ENCODE assay signal across 8 cellular contexts in genomic region chr19:43575955-43576451, GRCh38. TPM values are rescaled to one million over a fixed set of nuclear protein-coding genes. Genes with fewer than 3 reads are reported as not detected.
DNase-seq lines count a peak whose midpoint lies in the region; ATAC-seq lines count a peak whose summit lies in the region.

No MANE protein-coding gene starts in this region.

- POLR2A ChIA-PET in activated CD8-positive, alpha-beta T cell treated with anti-CD3 and anti-CD28 coated beads, Interleukin-2, amount 10 ng/mL, durations not matched to agents 7 days and 5 days (lab: Charles Lee) = interaction anchor here (0.6 to 5.0 kb wide), 3 partner anchors 12 to 20 kb away, joined by 4 to 44 read pairs (median 4); partner anchors contain the start of genes IRGQ and ZNF576

- H3K4me3 ChIP-seq in iPS DF 6.9 (ENCODE audit: low read length) (peak overlapping the region; percentile 7; the same call in 1 of the 2 replicates), stomach smooth muscle (ENCODE audit: low read length in 2 of 2) (peak overlapping the region; percentile 59 to 69)

- peak overlapping the region; percentile 93 for H3K27ac Mint-ChIP-seq in activated CD8-positive, alpha-beta T cell treated with anti-CD3 and anti-CD28 coated beads, Interleukin-2, amount 10 ng/mL, durations not matched to agents 7 days and 5 days

- H3K4me3 Mint-ChIP-seq in activated T-cell treated with anti-CD3 and anti-CD28 coated beads, Interleukin-2, amount 50 U/mL, for 4 hours = peak overlapping the region; percentile 95
- H3K4me3 Mint-ChIP-seq in activated CD8-positive, alpha-beta T cell treated with anti-CD3 and anti-CD28 coated beads, Interleukin-2, amount 10 ng/mL, durations not matched to agents 7 days and 5 days = peak overlapping the region; percentile 96

- H3K36me3 Mint-ChIP-seq in activated T-cell treated with anti-CD3 and anti-CD28 coated beads, Interleukin-2, amount 50 U/mL, for 4 hours (ENCODE audit: insufficient read depth) = peaks cover 7% of the 10 kb centered on the region
- peaks cover 11% of the 10 kb centered on the region for H3K36me3 Mint-ChIP-seq in activated CD8-positive, alpha-beta T cell treated with anti-CD3 and anti-CD28 coated beads, Interleukin-2, amount 10 ng/mL, durations not matched to agents 7 days and 5 days (ENCODE audit: low read depth)

- H3K27me3 ChIP-seq in iPS DF 6.9 (ENCODE audit: control insufficient read depth, insufficient read depth, low read length) (no peaks in the 10 kb centered on the region), stomach smooth muscle (ENCODE audit: control insufficient read depth in 1 of 2, insufficient read depth in 2 of 2, low read length in 2 of 2) (no peaks in the 10 kb centered on the region)

- peak overlapping the region in 1 of 2 donors; percentile 55 for H3K9ac ChIP-seq in stomach smooth muscle (ENCODE audit: low read length in 2 of 2)

- no peak overlapping the region for H3K27ac ChIP-seq in iPS DF 6.9 (ENCODE audit: low read length)
- H3K27ac ChIP-seq in stomach smooth muscle (ENCODE audit: low read length) = peak overlapping the region; percentile 37

- no CpG with 5 or more reads among the region's 28 CpGs for WGBS in iPS DF 6.9 (ENCODE audit: insufficient coverage, insufficient read length)

- DNase-seq in activated T-cell treated with anti-CD3 and anti-CD28 coated beads, Interleukin-2, amount 50 U/mL, for 4 hours = no peak
- DNase-seq in activated T-cell treated with anti-CD3 and anti-CD28 coated beads for 4 hours (no peak), iPS DF 6.9 (ENCODE audit: low read depth, low spot score) (no peak)
- DNase-seq in activated CD8-positive, alpha-beta T cell treated with anti-CD3 and anti-CD28 coated beads, Interleukin-2, amount 10 ng/mL, durations not matched to agents 7 days and 5 days = no peak

- no peaks in the 10 kb centered on the region for H3K9me3 ChIP-seq in iPS DF 6.9 (ENCODE audit: control insufficient read depth, insufficient read depth, low read length)
- H3K9me3 ChIP-seq in stomach smooth muscle (ENCODE audit: control insufficient read depth in 2 of 2, low read length in 2 of 2) = no peaks in the 10 kb centered on the region

- 0 out of 2 replicates have a peak, but pooled peaks cover 2% of the 10 kb centered on the region for H3K4me1 ChIP-seq in iPS DF 6.9 (ENCODE audit: control insufficient read depth, insufficient read depth, low read length)
- H3K4me1 ChIP-seq in stomach smooth muscle (ENCODE audit: control insufficient read depth, insufficient read depth, low read length) = peaks cover 19% of the 10 kb centered on the region

- no peaks in the 10 kb centered on the region for H3K9me3 Mint-ChIP-seq in activated T-cell treated with anti-CD3 and anti-CD28 coated beads, Interleukin-2, amount 50 U/mL, for 4 hours
- H3K9me3 Mint-ChIP-seq in activated CD8-positive, alpha-beta T cell treated with anti-CD3 and anti-CD28 coated beads, Interleukin-2, amount 10 ng/mL, durations not matched to agents 7 days and 5 days (ENCODE audit: insufficient read depth) = no peaks in the 10 kb centered on the region

- no peak for ATAC-seq in activated T-cell treated with anti-CD3 and anti-CD28 coated beads, Interleukin-2, amount 50 U/mL, for 4 hours
- ATAC-seq in activated CD8-positive, alpha-beta T cell treated with anti-CD3 and anti-CD28 coated beads, Interleukin-2, amount 10 ng/mL, durations not matched to agents 7 days and 5 days = peak; percentile 5
- no peak for ATAC-seq in HG03571 (IDR thresholded peaks at IDR 0.05; ENCODE audit: unreplicated experiment)
- ATAC-seq in GM19452 (IDR thresholded peaks at IDR 0.05; ENCODE audit: unreplicated experiment) = no peak
- no peak for ATAC-seq in GM18502 (IDR thresholded peaks at IDR 0.05; ENCODE audit: poor library complexity, unreplicated experiment)

- H3K36me3 ChIP-seq in iPS DF 6.9 (ENCODE audit: control insufficient read depth, insufficient read depth, low read length) (no peaks in the 10 kb centered on the region), stomach smooth muscle (ENCODE audit: control insufficient read depth in 2 of 2, insufficient read depth in 2 of 2, low read length in 2 of 2) (no peaks in the 10 kb centered on the region)

- H3K4me1 Mint-ChIP-seq in activated T-cell treated with anti-CD3 and anti-CD28 coated beads, Interleukin-2, amount 50 U/mL, for 4 hours (ENCODE audit: low read depth) = peaks cover 35% of the 10 kb centered on the region
- H3K4me1 Mint-ChIP-seq in activated CD8-positive, alpha-beta T cell treated with anti-CD3 and anti-CD28 coated beads, Interleukin-2, amount 10 ng/mL, durations not matched to agents 7 days and 5 days (ENCODE audit: low read depth) = peaks cover 47% of the 10 kb centered on the region

- CTCF ChIA-PET in activated CD8-positive, alpha-beta T cell treated with anti-CD3 and anti-CD28 coated beads, Interleukin-2, amount 10 ng/mL, durations not matched to agents 7 days and 5 days (lab: Charles Lee) = interaction anchor here (2.8 to 5.3 kb wide), 3 partner anchors 11 to 20 kb away, joined by 11 to 67 read pairs (median 25); partner anchors contain the start of genes IRGQ and ZNF576

- no peaks in the 10 kb centered on the region for H3K27me3 Mint-ChIP-seq in activated T-cell treated with anti-CD3 and anti-CD28 coated beads, Interleukin-2, amount 50 U/mL, for 4 hours (ENCODE audit: low read depth)
- no peaks in the 10 kb centered on the region for H3K27me3 Mint-ChIP-seq in activated CD8-positive, alpha-beta T cell treated with anti-CD3 and anti-CD28 coated beads, Interleukin-2, amount 10 ng/mL, durations not matched to agents 7 days and 5 days (ENCODE audit: low read depth)

RNA-seq across cellular contexts. Expression of gene PINLYP, which starts 0.4 kb away (rescaled TPM):
- 1 to 10 TPM; 1.3 to 2.5 (median 2.2) TPM for total RNA-seq in activated T-cell treated with anti-CD3 and anti-CD28 coated beads, Interleukin-2, amount 50 U/mL, for 4 hours
- total RNA-seq in activated CD8-positive, alpha-beta T cell treated with anti-CD3 and anti-CD28 coated beads, Interleukin-2, amount 10 ng/mL, durations not matched to agents 7 days and 5 days = 1 to 10 TPM; 7.4 to 8.9 TPM

RNA-seq across cellular contexts. Expression of gene XRCC1, which starts 0.7 kb away (rescaled TPM):
- total RNA-seq in activated T-cell treated with anti-CD3 and anti-CD28 coated beads, Interleukin-2, amount 50 U/mL, for 4 hours = 10 to 100 TPM; 21.0 to 24.2 (median 23.1) TPM
- 10 to 100 TPM; 46.5 to 48.4 TPM for total RNA-seq in activated CD8-positive, alpha-beta T cell treated with anti-CD3 and anti-CD28 coated beads, Interleukin-2, amount 10 ng/mL, durations not matched to agents 7 days and 5 days

RNA-seq across cellular contexts. Expression of gene IRGQ, which starts 19.9 kb away (rescaled TPM):
- total RNA-seq in activated T-cell treated with anti-CD3 and anti-CD28 coated beads, Interleukin-2, amount 50 U/mL, for 4 hours = 10 to 100 TPM; 31.7 to 38.2 (median 33.5) TPM
- total RNA-seq in activated CD8-positive, alpha-beta T cell treated with anti-CD3 and anti-CD28 coated beads, Interleukin-2, amount 10 ng/mL, durations not matched to agents 7 days and 5 days = 10 to 100 TPM; 11.2 to 14.0 TPM

RNA-seq across cellular contexts. Expression of gene ZNF576, which starts 20.4 kb away (rescaled TPM):
- 10 to 100 TPM; 16.6 to 22.3 (median 18.5) TPM for total RNA-seq in activated T-cell treated with anti-CD3 and anti-CD28 coated beads, Interleukin-2, amount 50 U/mL, for 4 hours
- total RNA-seq in activated CD8-positive, alpha-beta T cell treated with anti-CD3 and anti-CD28 coated beads, Interleukin-2, amount 10 ng/mL, durations not matched to agents 7 days and 5 days = 10 to 100 TPM; 14.1 to 17.3 TPM

RNA-seq across cellular contexts. Expression of gene SRRM5, which starts 35.9 kb away (rescaled TPM):
- total RNA-seq in activated T-cell treated with anti-CD3 and anti-CD28 coated beads, Interleukin-2, amount 50 U/mL, for 4 hours = under 1 TPM; 0.25 to 0.87 (median 0.30) TPM
- under 1 TPM; 0.71 to 0.73 TPM for total RNA-seq in activated CD8-positive, alpha-beta T cell treated with anti-CD3 and anti-CD28 coated beads, Interleukin-2, amount 10 ng/mL, durations not matched to agents 7 days and 5 days
